ENCODE assay signal across 28 cellular contexts in genomic region chr10:125333769-125334168, GRCh38.
"Had no signal": no experiment of that assay in that cellular context is flagged by ENCODE, and none has a peak within 500 bp of the region (broad histone marks: within the 10 kb centered on the region; RNA-seq: fewer than 3 reads in every experiment).

No MANE protein-coding gene starts in this region.

- H3K9me3 ChIP-seq: MG63 had no signal

- H3K27ac ChIP-seq: brain microvascular endothelial cell, WERI-Rb-1 had no signal

- DNase-seq: activated CD4-positive, alpha-beta memory T cell treated with anti-CD3 and anti-CD28 coated beads, Interleukin-2, amount 10 ng/mL, durations not matched to agents 7 days and 5 days; activated CD4-positive, alpha-beta T cell treated with anti-CD3 and anti-CD28 coated beads for 1 hour; activated CD4-positive, alpha-beta T cell treated with anti-CD3 and anti-CD28 coated beads for 48 hours; activated CD4-positive, CD25-positive, alpha-beta regulatory T cell; activated CD8-positive, alpha-beta memory T cell treated with anti-CD3 and anti-CD28 coated beads for 24 hours; activated CD8-positive, alpha-beta memory T cell treated with anti-CD3 and anti-CD28 coated beads, Interleukin-2, amount 10 ng/mL, durations not matched to agents 7 days and 5 days; activated CD8-positive, alpha-beta memory T cell treated with anti-CD3 and anti-CD28 coated beads, Interleukin-2, amount 50 U/mL, for 48 hours; activated effector memory CD4-positive, alpha-beta T cell treated with Interleukin-2 at 50 U/mL for 16 hours; activated naive CD4-positive, alpha-beta T cell treated with anti-CD3 and anti-CD28 coated beads, Interleukin-2, amount 50 U/mL, for 16 hours; activated naive CD8-positive, alpha-beta T cell treated with anti-CD3 and anti-CD28 coated beads for 36 hours; activated T-cell treated with anti-CD3 and anti-CD28 coated beads, Interleukin-2, amount 50 U/mL, for 48 hours; amniotic stem cell; aorta; brain microvascular endothelial cell; Kasumi-1; KG1; MG63; NCI-H1048; NCI-H1105 treated with DMSO at 0.1 percent for 48 hours; NCI-H1436; NCI-H1694; NCI-H1930; NCI-H2081 treated with DMSO at 0.1 percent for 48 hours; NCI-H226; NCI-H524 treated with DMSO at 0.1 percent for 48 hours; T1000; WERI-Rb-1 had no signal

- H3K36me3 ChIP-seq: brain microvascular endothelial cell, MG63, WERI-Rb-1 had no signal

- H3K4me3 ChIP-seq: MG63 had no signal

- H3K27me3 ChIP-seq: brain microvascular endothelial cell, MG63 had no signal

- ATAC-seq: activated CD8-positive, alpha-beta memory T cell treated with anti-CD3 and anti-CD28 coated beads, Interleukin-2, amount 10 ng/mL, durations not matched to agents 7 days and 5 days; Panc1 had no signal
